In the genomic region with DNA sequence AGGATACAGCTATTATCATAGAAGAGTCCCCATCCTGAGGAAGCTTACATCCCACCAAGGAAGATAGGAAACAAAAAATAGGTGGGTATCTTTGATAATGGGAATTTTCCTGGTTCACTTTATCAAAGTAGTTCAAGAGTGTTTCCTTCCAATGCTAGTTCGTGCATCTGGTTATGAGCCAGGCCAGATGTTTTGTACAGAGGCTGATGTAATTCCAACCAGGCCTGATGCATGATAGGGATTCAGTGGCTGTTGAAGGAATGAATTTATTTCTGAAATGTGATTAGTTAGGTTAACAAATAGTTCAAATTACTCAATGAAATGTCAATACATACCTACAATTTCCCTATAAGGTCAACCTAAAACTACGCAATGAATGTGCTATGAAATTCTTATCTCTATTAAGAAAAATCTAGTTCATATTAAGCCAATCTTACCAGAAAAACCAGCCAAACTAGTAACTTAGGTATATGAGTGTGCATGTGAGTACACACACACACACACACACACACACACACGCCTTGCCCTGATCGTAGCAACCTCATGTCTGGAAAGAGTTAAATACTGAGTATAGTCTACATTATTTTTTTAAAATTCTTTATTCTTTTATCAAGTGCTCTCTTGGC, we compare ENCODE assay signal across 14 cellular contexts. TPM values are rescaled to one million over a fixed set of nuclear protein-coding genes. Genes with fewer than 3 reads are reported as not detected.
DNase-seq lines count a peak whose midpoint lies in the region; FAIRE-seq and TF ChIP-seq lines count a peak whose summit lies in the region.
"Had no signal": no experiment of that assay in that cellular context is flagged by ENCODE, and none has a peak within 500 bp of the region (broad histone marks: within the 10 kb centered on the region; RNA-seq: fewer than 3 reads in every experiment).

No MANE protein-coding gene starts in this region.

- no peaks in the 10 kb centered on the region for H3K27me3 ChIP-seq in bronchial epithelial cell (ENCODE audit: control insufficient read depth, insufficient read depth, low read length)
- H3K27me3 ChIP-seq in mesendoderm (ENCODE audit: insufficient read depth, low read length, poor library complexity): no peaks in the 10 kb centered on the region
- H3K27me3 ChIP-seq: BE2C had no signal

- no CpG with 5 or more reads among the region's 4 CpGs for WGBS in mesendoderm (ENCODE audit: extremely low coverage, insufficient coverage, low lambda C conversion rate)

- H3K79me2 ChIP-seq in mesendoderm (ENCODE audit: control insufficient read depth, insufficient read depth, low read length): no peaks in the 10 kb centered on the region

- peak; percentile 29 for DNase-seq in AG10803 (ENCODE audit: low read depth)
- DNase-seq in D721Med (ENCODE audit: insufficient read length, low spot score): no peak
- peak; percentile 11 for DNase-seq in bronchial epithelial cell (ENCODE audit: low read depth)
- DNase-seq in fibroblast of the aortic adventitia (ENCODE audit: low read depth): peak; percentile 32
- no peak for DNase-seq in mesendoderm
- DNase-seq in NCI-H446 treated with DMSO at 0.1 percent for 48 hours (lab: John Stamatoyannopoulos, UW): no peak
- no peak for DNase-seq in activated naive CD4-positive, alpha-beta T cell (lab: John Stamatoyannopoulos, UW)
- DNase-seq: BE2C; CD4-positive, alpha-beta memory T cell; H7 had no signal

- no peak overlapping the region for H3K9ac ChIP-seq in mesendoderm (ENCODE audit: low read length)

- no peak overlapping the region for H3K23ac ChIP-seq in mesendoderm (ENCODE audit: low read length)

- TF ChIP-seq CTCF in AG10803 (conservative IDR thresholded peaks at IDR 0.05; ENCODE audit: low read length) (no peak), D721Med (IDR thresholded peaks at IDR 0.05; ENCODE audit: insufficient read depth, missing control alignments) (no peak), bronchial epithelial cell (IDR thresholded peaks at IDR 0.05; ENCODE audit: insufficient read depth, low read length, severe bottlenecking) (no peak), fibroblast of the aortic adventitia (IDR thresholded peaks at IDR 0.05; ENCODE audit: insufficient read depth, low read length) (no peak)

- no peak overlapping the region for H3K18ac ChIP-seq in mesendoderm (ENCODE audit: low read length)

- H3K36me3 ChIP-seq in bronchial epithelial cell (ENCODE audit: control insufficient read depth, insufficient read depth, low read length): no peaks in the 10 kb centered on the region
- no peaks in the 10 kb centered on the region for H3K36me3 ChIP-seq in mesendoderm (ENCODE audit: control insufficient read depth, insufficient read depth, low read length)
- H3K36me3 ChIP-seq: BE2C had no signal

- no peak overlapping the region for H3K56ac ChIP-seq in mesendoderm (ENCODE audit: low read length)

- H2BK5ac ChIP-seq in mesendoderm (ENCODE audit: low read length): no peak overlapping the region

- H3K4me2 ChIP-seq in mesendoderm (ENCODE audit: low read length): no peak overlapping the region
- H3K4me2 ChIP-seq: GM23338 had no signal

- H4K8ac ChIP-seq in mesendoderm (ENCODE audit: low read depth, low read length): no peak overlapping the region

- H4K5ac ChIP-seq in mesendoderm (ENCODE audit: low read length): no peak overlapping the region

- peak; percentile 35 for FAIRE-seq in D721Med (lab: Jason Lieb, UNC)
- FAIRE-seq in bronchial epithelial cell (lab: Jason Lieb, UNC): no peak
- FAIRE-seq: A204.1 had no signal

- no peak overlapping the region for H3K27ac ChIP-seq in mesendoderm (ENCODE audit: low read depth, low read length)
- H3K27ac ChIP-seq: C4-2B, HL-60 had no signal

- H3K4me3 ChIP-seq in AG10803 (ENCODE audit: low read length): no peak overlapping the region
- no peak overlapping the region for H3K4me3 ChIP-seq in bronchial epithelial cell (ENCODE audit: low read depth, low read length)
- H3K4me3 ChIP-seq in fibroblast of the aortic adventitia (ENCODE audit: low read depth, low read length): no peak overlapping the region
- no peak overlapping the region for H3K4me3 ChIP-seq in mesendoderm (ENCODE audit: low read length)
- H3K4me3 ChIP-seq: GM23338 had no signal

- no peak overlapping the region for H2BK120ac ChIP-seq in mesendoderm (ENCODE audit: low read depth, low read length)

- H3K79me1 ChIP-seq in mesendoderm (ENCODE audit: low read length): no peaks in the 10 kb centered on the region

- no peak overlapping the region for H2BK15ac ChIP-seq in mesendoderm (replicated peaks; ENCODE audit: low read depth)

- H3K4me1 ChIP-seq in mesendoderm (ENCODE audit: control insufficient read depth, low read depth, low read length): no peaks in the 10 kb centered on the region

- H2AK5ac ChIP-seq in mesendoderm (ENCODE audit: low read length): no peak overlapping the region

- H3K4ac ChIP-seq in mesendoderm (ENCODE audit: low read depth, low read length): no peak overlapping the region

RNA-seq across cellular contexts. Expression of gene ZBTB18, which starts 9.5 kb away (rescaled TPM):
- 6.8 and 11.3 TPM in 2 replicates for total RNA-seq in bronchial epithelial cell
- 2.9 and 11.1 TPM in 2 replicates for total RNA-seq in fibroblast of the aortic adventitia (ENCODE audit: low replicate concordance)
- 5.9 TPM for polyA plus RNA-seq in mesendoderm (2013, experiment 1 of 2)
- 5.8 TPM for polyA plus RNA-seq in mesendoderm (2013, experiment 2 of 2)

Comparison
In these comparisons a context has a peak if more than half of its experiments do, and no peak if none do; other contexts are left out.
1. DNase-seq: peak in AG10803 (single experiment), bronchial epithelial cell (single experiment) and fibroblast of the aortic adventitia (single experiment); none in D721Med (single experiment), mesendoderm (single experiment), NCI-H446 treated with DMSO at 0.1 percent for 48 hours (single experiment) and activated naive CD4-positive, alpha-beta T cell (0 of 4).